Comparison of ENCODE assay signal across 8 cellular contexts in genomic region chr12:91811481-91812287, GRCh38.
DNase-seq lines count a peak whose midpoint lies in the region; ATAC-seq and TF ChIP-seq lines count a peak whose summit lies in the region.

No MANE protein-coding gene starts in this region.

- no peaks in the 10 kb centered on the region for H3K4me1 ChIP-seq in NT2/D1 (ENCODE audit: insufficient read depth, insufficient read length)

- H3K4me3 Mint-ChIP-seq in naive B cell, result peak overlapping the region in 1 of 8 donors; percentile 61

- peaks cover 0 to 4% (median 0%) of the 10 kb centered on the region in 3 donors for H3K4me1 Mint-ChIP-seq in naive B cell

- no peaks in the 10 kb centered on the region for H3K9me3 ChIP-seq in NT2/D1 (ENCODE audit: insufficient read depth, low read length)

- H3K27ac Mint-ChIP-seq in naive B cell, result peak overlapping the region in 3 of 6 donors; percentile 8 to 83 (median 79)

- H3K27me3 Mint-ChIP-seq in naive B cell, result no peaks in the 10 kb centered on the region

- H3K9ac ChIP-seq in NT2/D1 (ENCODE audit: insufficient read length, low read depth), result no peak overlapping the region

- peak; percentile 89 for TF ChIP-seq CTCF in epithelial cell of proximal tubule (conservative IDR thresholded peaks at IDR 0.05; ENCODE audit: low read depth, low read length)

- peak; percentile 37 to 60 for DNase-seq in NCI-H524 (lab: John Stamatoyannopoulos, UW)
- no peak for DNase-seq in NCI-H524 treated with DMSO at 0.1 percent for 48 hours (lab: John Stamatoyannopoulos, UW)
- DNase-seq in NT2/D1 (ENCODE audit: low read depth, low spot score), result peak; percentile 46
- DNase-seq in activated T-cell treated with anti-CD3 and anti-CD28 coated beads for 1 hour (ENCODE audit: low read depth), result peak; percentile 82
- DNase-seq in epithelial cell of proximal tubule (ENCODE audit: low read depth), result peak; percentile 7
- peak; percentile 58 for DNase-seq in naive B cell
- DNase-seq in stimulated activated CD8-positive, alpha-beta memory T cell treated with anti-CD3 and anti-CD28 coated beads, Interleukin-7, amount 100 ng/mL, for 48 hours (ENCODE audit: extremely low read depth in 1 of 2, low read depth in 1 of 2), result peak; percentile 13 to 25

- H3K27me3 ChIP-seq in NT2/D1 (ENCODE audit: insufficient read depth, insufficient read length), result no peaks in the 10 kb centered on the region

- peak; percentile 55 for ATAC-seq in HG02970 (IDR thresholded peaks at IDR 0.05; ENCODE audit: low FRiP score, unreplicated experiment)
- ATAC-seq in naive B cell (ENCODE audit: low read depth in 2 of 2), result peak; percentile 72 to 83

- H3K9me3 Mint-ChIP-seq in naive B cell, result peaks cover under 1 to 29% (median 13%) of the 10 kb centered on the region in 7 donors

- no peak overlapping the region for H3K4me3 ChIP-seq in NT2/D1 (ENCODE audit: insufficient read length, low read depth)
- no peak overlapping the region for H3K4me3 ChIP-seq in epithelial cell of proximal tubule (ENCODE audit: low read depth, low read length)

- H3K36me3 ChIP-seq in NT2/D1 (ENCODE audit: insufficient read depth, insufficient read length, low read length), result no peaks in the 10 kb centered on the region

- H3K36me3 Mint-ChIP-seq in naive B cell, result peaks cover 0 to under 1% of the 10 kb centered on the region in 2 donors
